In genomic region chr17:18187816-18188761, GRCh38 we compare ENCODE assay signal across 8 cellular contexts. TPM values are rescaled to one million over a fixed set of nuclear protein-coding genes. Genes with fewer than 3 reads are reported as not detected.
DNase-seq lines count a peak whose midpoint lies in the region; ATAC-seq, FAIRE-seq and TF ChIP-seq lines count a peak whose summit lies in the region.

No MANE protein-coding gene starts in this region.

- TF ChIP-seq POLR2A in esophagus squamous epithelium (IDR thresholded peaks at IDR 0.05), result no peak

- peaks cover 0 to 34% (median 10%) of the 10 kb centered on the region in 3 donors for H3K36me3 ChIP-seq in esophagus squamous epithelium

- H3K27me3 ChIP-seq in esophagus squamous epithelium, result no peaks in the 10 kb centered on the region

- H3K4me1 Mint-ChIP-seq in T-helper 17 cell, result peaks cover 47% of the 10 kb centered on the region
- peaks cover 45% of the 10 kb centered on the region for H3K4me1 Mint-ChIP-seq in progenitor cell of endocrine pancreas (ENCODE audit: low read depth)

- H3K9me3 Mint-ChIP-seq in progenitor cell of endocrine pancreas (ENCODE audit: low read depth), result no peaks in the 10 kb centered on the region

- intact Hi-C loops in esophagus squamous epithelium (cut with DNase I), result no loop called here

- WGBS in esophagus squamous epithelium, 2 donors, result 21 to 26% methylated on average over 9 of the region's 9 CpGs

- no peak for ATAC-seq in T-helper 17 cell
- no peak for ATAC-seq in GM18498 (IDR thresholded peaks at IDR 0.05; ENCODE audit: unreplicated experiment)
- ATAC-seq in GM19467 (IDR thresholded peaks at IDR 0.05; ENCODE audit: unreplicated experiment), result no peak

- peak overlapping the region; percentile 96 for H3K27ac Mint-ChIP-seq in T-helper 17 cell
- no peak overlapping the region for H3K27ac Mint-ChIP-seq in progenitor cell of endocrine pancreas

- H3K36me3 Mint-ChIP-seq in T-helper 17 cell (ENCODE audit: low read depth), result peaks cover 2% of the 10 kb centered on the region
- peaks cover 17% of the 10 kb centered on the region for H3K36me3 Mint-ChIP-seq in progenitor cell of endocrine pancreas (ENCODE audit: insufficient read depth)

- DNase-seq in ELR (ENCODE audit: low read depth) (peak; percentile 80), T-helper 17 cell (no peak), esophagus squamous epithelium (lab: John Stamatoyannopoulos, UW) (no peak), progenitor cell of endocrine pancreas (ENCODE audit: low spot score, unreplicated experiment) (no peak), D721Med (ENCODE audit: insufficient read length, low spot score) (no peak)
- no peak for DNase-seq in stimulated activated CD4-positive, alpha-beta T cell treated with anti-CD3 and anti-CD28 coated beads, Interleukin-4, amount 100 ng/mL, for 24 hours

- TF ChIP-seq CTCF in esophagus squamous epithelium (IDR thresholded peaks at IDR 0.05) (no peak), progenitor cell of endocrine pancreas (IDR thresholded peaks at IDR 0.05; ENCODE audit: unreplicated experiment) (no peak), D721Med (IDR thresholded peaks at IDR 0.05; ENCODE audit: insufficient read depth, missing control alignments) (no peak)

- peak overlapping the region in 3 of 4 donors; percentile 72 to 97 (median 74) for H3K4me3 ChIP-seq in esophagus squamous epithelium

- H3K9me3 ChIP-seq in T-helper 17 cell (ENCODE audit: control insufficient read depth, low read length, poor library complexity, severe bottlenecking), result no peaks in the 10 kb centered on the region
- H3K9me3 ChIP-seq in esophagus squamous epithelium, result no peaks in the 10 kb centered on the region

- FAIRE-seq in D721Med (lab: Jason Lieb, UNC), result no peak

- H3K4me3 Mint-ChIP-seq in T-helper 17 cell, result peak overlapping the region; percentile 94
- H3K4me3 Mint-ChIP-seq in progenitor cell of endocrine pancreas (ENCODE audit: low read depth), result peak overlapping the region; percentile 29

- peak overlapping the region in 3 of 4 donors; percentile 17 to 93 (median 29) for H3K27ac ChIP-seq in esophagus squamous epithelium

- H3K27me3 Mint-ChIP-seq in T-helper 17 cell (no peaks in the 10 kb centered on the region), progenitor cell of endocrine pancreas (no peaks in the 10 kb centered on the region)

- H3K4me1 ChIP-seq in esophagus squamous epithelium, result peaks cover 56 to 83% (median 63%) of the 10 kb centered on the region in 3 donors

RNA-seq across cellular contexts. Expression of gene ALKBH5, which starts 4.5 kb away (rescaled TPM):
- total RNA-seq in T-helper 17 cell, result 100 to 1,000 TPM; 100 to 104 TPM
- 10 to 100 TPM; 55.8 to 58.9 (median 56.9) TPM for total RNA-seq in esophagus squamous epithelium
- 78.1 and 78.4 TPM in 2 replicates for total RNA-seq in progenitor cell of endocrine pancreas

RNA-seq across cellular contexts. Expression of gene LLGL1, which starts 37.3 kb away (rescaled TPM):
- 10 to 100 TPM; 14.6 to 16.2 TPM for total RNA-seq in T-helper 17 cell
- 10 to 100 TPM; 25.7 to 30.3 (median 28.0) TPM for total RNA-seq in esophagus squamous epithelium
- total RNA-seq in progenitor cell of endocrine pancreas, result 75.8 and 76.7 TPM in 2 replicates
